Comparison of ENCODE assay signal across 1 cellular context in genomic region chr7:131357282-131357880, GRCh38.
TF ChIP-seq lines count a peak whose summit lies in the region.

No MANE protein-coding gene starts in this region.

TF ChIP-seq in SK-N-SH treated with all-trans-retinoic acid at 6 μM for 48 hours, 23 proteins besides CTCF, POLR2A, EP300 and RAD21 (continued from another document):
- no peak for TF ChIP-seq CREB5 (CRISPR knock-in tag; IDR thresholded peaks at IDR 0.05; ENCODE audit: low read depth)
- no peak for TF ChIP-seq CSRNP3 (CRISPR knock-in tag; IDR thresholded peaks at IDR 0.05)
- no peak for TF ChIP-seq ZNF8 (CRISPR knock-in tag; IDR thresholded peaks at IDR 0.05)
- TF ChIP-seq ARNTL (CRISPR knock-in tag; IDR thresholded peaks at IDR 0.05; ENCODE audit: borderline replicate concordance, low read depth), result no peak
- no peak for TF ChIP-seq ZC3H10 (CRISPR knock-in tag; IDR thresholded peaks at IDR 0.05)
- no peak for TF ChIP-seq ZFP30 (CRISPR knock-in tag; IDR thresholded peaks at IDR 0.05)
- TF ChIP-seq TSHZ2 (CRISPR knock-in tag; IDR thresholded peaks at IDR 0.05), result no peak
- no peak for TF ChIP-seq ZNF565 (CRISPR knock-in tag; conservative IDR thresholded peaks at IDR 0.05; ENCODE audit: low read depth)
- TF ChIP-seq RARB (CRISPR knock-in tag; IDR thresholded peaks at IDR 0.05), result no peak
- TF ChIP-seq CSDC2 (CRISPR knock-in tag; IDR thresholded peaks at IDR 0.05), result no peak
- no peak for TF ChIP-seq ZNF70 (CRISPR knock-in tag; IDR thresholded peaks at IDR 0.05)
